ENCODE assay signal across 9 cellular contexts in genomic region chr17:8857919-8858318, GRCh38.
DNase-seq lines count a peak whose midpoint lies in the region; ATAC-seq and FAIRE-seq lines count a peak whose summit lies in the region.
"Had no signal": no experiment of that assay in that cellular context is flagged by ENCODE, and none has a peak within 500 bp of the region (broad histone marks: within the 10 kb centered on the region; RNA-seq: fewer than 3 reads in every experiment).

No MANE protein-coding gene starts in this region.

- DNase-seq in NCI-H1930 (lab: John Stamatoyannopoulos, UW): peak; percentile 4 to 11
- no peak for DNase-seq in NCI-H446 (lab: John Stamatoyannopoulos, UW)
- DNase-seq in GDM1 (lab: John Stamatoyannopoulos, UW): no peak
- DNase-seq in HuH-7.5 (ENCODE audit: low spot score): no peak
- no peak for DNase-seq in NCI-H345 (lab: John Stamatoyannopoulos, UW)

- peak; percentile 41 for ATAC-seq in GM21423 (IDR thresholded peaks at IDR 0.05; ENCODE audit: unreplicated experiment)

- FAIRE-seq in endometrium (lab: Jason Lieb, UNC): peak; percentile 76
- FAIRE-seq: islet of Langerhans had no signal

- peak overlapping the region; percentile 47; the same call in 1 of the 2 replicates for H3K4me3 ChIP-seq in GM08714 (ENCODE audit: low read length)

Comparison
In these comparisons a context has a peak if more than half of its experiments do, and no peak if none do; other contexts are left out.
1. DNase-seq: peak in NCI-H1930 (2 of 2); none in NCI-H446 (0 of 2), GDM1 (single experiment), HuH-7.5 (single experiment) and NCI-H345 (single experiment).